ENCODE assay signal across 20 cellular contexts in the genomic region with DNA sequence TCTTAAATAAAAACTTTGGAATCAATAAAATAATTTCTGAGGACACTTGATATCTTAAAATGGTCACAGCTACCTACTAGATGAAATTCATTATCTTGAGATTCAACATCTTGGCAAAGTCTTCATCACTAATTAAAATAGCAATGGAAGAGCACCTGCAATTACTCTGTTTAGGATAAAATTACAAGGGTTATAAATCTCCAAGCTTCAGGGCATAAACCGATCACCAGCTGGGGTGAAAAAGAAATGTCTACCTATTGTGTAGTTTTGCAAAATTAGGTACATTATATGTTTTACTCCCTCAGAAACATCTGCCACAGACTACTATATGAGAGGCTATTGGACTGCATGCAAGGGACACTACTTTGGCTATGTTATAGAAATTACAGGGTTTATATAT.
"Had no signal": no experiment of that assay in that cellular context is flagged by ENCODE, and none has a peak within 500 bp of the region (broad histone marks: within the 10 kb centered on the region; RNA-seq: fewer than 3 reads in every experiment).

No MANE protein-coding gene starts in this region.

- FAIRE-seq: keratinocyte had no signal

- H3K4me1 ChIP-seq: foreskin keratinocyte, neural progenitor cell, right atrium auricular region, sigmoid colon had no signal

- H3K27ac ChIP-seq: foreskin keratinocyte, neural progenitor cell, ovary, right atrium auricular region, sigmoid colon, skin epidermis, stomach, thoracic aorta had no signal

- H3K27me3 ChIP-seq: foreskin keratinocyte, neural progenitor cell, ovary, right atrium auricular region, sigmoid colon, stomach had no signal

- H3K9me3 ChIP-seq: ovary, right atrium auricular region, sigmoid colon, thoracic aorta had no signal

- H3K36me3 ChIP-seq: neural progenitor cell, ovary, right atrium auricular region, sigmoid colon, stomach, thoracic aorta had no signal

- H3K4me3 ChIP-seq: lung, neural progenitor cell, ovary, right atrium auricular region, sigmoid colon, skin epidermis, stomach, thoracic aorta had no signal

- DNase-seq: dermis blood vessel endothelial cell; foreskin keratinocyte; immature natural killer cell; left ventricle myocardium superior; mesenchymal stem cell; midbrain; nucleus accumbens; ovary; sigmoid colon; stimulated activated CD4-positive, alpha-beta T cell treated with anti-CD3 and anti-CD28 coated beads, Interleukin-12 subunit alpha, Interleukin-12 subunit beta, amount 100 ng/mL, for 4 hours; stimulated activated naive CD4-positive, alpha-beta T cell; stomach; substantia nigra; trophoblast cell had no signal
